Comparison of ENCODE assay signal across 11 cellular contexts in the genomic region with DNA sequence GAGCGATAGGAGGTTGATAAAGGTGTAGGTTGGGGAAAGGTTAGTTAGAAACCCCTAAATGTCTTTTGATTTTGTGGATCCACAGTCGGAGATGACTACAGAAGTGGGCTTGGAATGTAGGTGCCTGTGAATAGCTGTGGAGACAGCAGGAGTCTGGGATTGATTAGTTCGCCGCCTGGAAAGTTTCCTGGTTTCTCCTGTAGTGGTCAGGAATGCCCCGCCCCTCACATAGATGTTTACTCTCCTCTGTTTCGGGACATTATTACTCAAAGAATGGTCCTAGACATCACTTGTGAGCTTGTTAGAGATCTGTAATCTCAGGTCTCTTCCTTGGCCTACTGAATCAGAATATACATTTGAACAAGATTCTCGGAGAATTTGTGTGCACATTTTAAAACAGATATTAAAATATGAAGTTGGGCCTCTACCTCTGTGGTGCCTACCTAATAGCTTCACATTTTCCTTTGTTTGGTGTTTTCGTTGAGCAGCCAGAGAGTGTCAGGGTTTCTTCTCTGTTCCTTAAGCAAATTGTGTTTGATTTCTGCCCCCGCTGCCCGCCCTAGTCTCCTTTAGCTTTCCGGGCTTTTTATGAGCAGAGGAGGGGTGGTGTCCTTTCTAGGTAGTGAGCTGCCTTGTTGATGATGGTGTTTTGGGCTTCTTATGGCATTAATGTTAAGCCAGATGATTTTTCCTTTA.
DNase-seq lines count a peak whose midpoint lies in the region; ATAC-seq and TF ChIP-seq lines count a peak whose summit lies in the region.
"Had no signal": no experiment of that assay in that cellular context is flagged by ENCODE, and none has a peak within 500 bp of the region (broad histone marks: within the 10 kb centered on the region; RNA-seq: fewer than 3 reads in every experiment).

No MANE protein-coding gene starts in this region.

- H3K4me1 ChIP-seq in heart left ventricle = peaks cover 8 to 79% (median 48%) of the 10 kb centered on the region in 12 donors
- H3K4me1 ChIP-seq in upper lobe of right lung = peaks cover 44% of the 10 kb centered on the region
- H3K4me1 ChIP-seq: neural progenitor cell had no signal

- TF ChIP-seq CTCF in heart left ventricle (IDR thresholded peaks at IDR 0.05) = no peak
- TF ChIP-seq CTCF in mesothelial cell of epicardium (IDR thresholded peaks at IDR 0.05; ENCODE audit: unreplicated experiment) = no peak
- no peak for TF ChIP-seq CTCF in upper lobe of right lung (IDR thresholded peaks at IDR 0.05)

- no peak overlapping the region for H3K4me3 ChIP-seq in heart left ventricle
- H3K4me3 ChIP-seq in upper lobe of right lung = no peak overlapping the region
- H3K4me3 ChIP-seq: gastroesophageal sphincter, neural progenitor cell had no signal

- no peak overlapping the region for H3K4me3 Mint-ChIP-seq in mesothelial cell of epicardium
- H3K4me3 Mint-ChIP-seq: neural progenitor cell had no signal

- H3K27ac Mint-ChIP-seq in mesothelial cell of epicardium = peak overlapping the region; percentile 88
- H3K27ac Mint-ChIP-seq: neural progenitor cell had no signal

- TF ChIP-seq POLR2A in heart left ventricle (IDR thresholded peaks at IDR 0.05) = no peak

- no peak for DNase-seq in heart left ventricle
- DNase-seq in Right ventricle myocardium inferior (ENCODE audit: missing footprints) = no peak
- no peak for DNase-seq in mesothelial cell of epicardium (ENCODE audit: low spot score in 2 of 2, unreplicated experiment in 2 of 2)
- DNase-seq in upper lobe of right lung = no peak
- DNase-seq in HuH-7 (ENCODE audit: low spot score) = no peak
- DNase-seq in NCI-H1436 (lab: John Stamatoyannopoulos, UW) = no peak
- DNase-seq: NCI-H526 treated with DMSO at 0.1 percent for 48 hours had no signal

- H3K27me3 Mint-ChIP-seq in mesothelial cell of epicardium (ENCODE audit: low read depth) = no peaks in the 10 kb centered on the region

- peaks cover 42% of the 10 kb centered on the region for H3K4me1 Mint-ChIP-seq in mesothelial cell of epicardium
- H3K4me1 Mint-ChIP-seq: neural progenitor cell had no signal

- peaks cover 0 to 81% (median 74%) of the 10 kb centered on the region in 9 donors for H3K36me3 ChIP-seq in heart left ventricle
- peaks cover 89% of the 10 kb centered on the region for H3K36me3 ChIP-seq in upper lobe of right lung
- H3K36me3 ChIP-seq: neural progenitor cell had no signal

- ATAC-seq in heart left ventricle = peak in 3 of 4 donors; percentile 9 to 34 (median 19)
- no peak for ATAC-seq in Right ventricle myocardium inferior
- ATAC-seq in upper lobe of right lung = peak; percentile 4
- no peak for ATAC-seq in HG03378 (IDR thresholded peaks at IDR 0.05; ENCODE audit: unreplicated experiment)
- ATAC-seq: gastroesophageal sphincter had no signal

- H3K9me3 ChIP-seq in heart left ventricle (no peaks in the 10 kb centered on the region), upper lobe of right lung (no peaks in the 10 kb centered on the region)
- H3K9me3 ChIP-seq: gastroesophageal sphincter had no signal

- H3K27ac ChIP-seq in heart left ventricle (peak overlapping the region in 9 of 12 donors; percentile 8 to 73 (median 51)), adipose tissue (ENCODE audit: low read depth, low read length) (peak overlapping the region; percentile 17), upper lobe of right lung (peak overlapping the region; percentile 43)
- H3K27ac ChIP-seq: neural progenitor cell had no signal

- intact Hi-C loops in heart left ventricle (cut with DNase I) = loop anchor here in 4 of 10 donors (5.0 to 10.0 kb wide), 3 partner anchors 32 to 88 kb away; a partner anchor contains a TSS
- intact Hi-C loops in Right ventricle myocardium inferior (cut with DNase I) = loop anchor here (5.0 kb wide), 1 partner anchor 78 kb away; no protein-coding TSS in a partner anchor
- intact Hi-C loops in upper lobe of right lung (cut with DNase I) = no loop called here

- H3K9me3 Mint-ChIP-seq in mesothelial cell of epicardium = no peaks in the 10 kb centered on the region
- H3K9me3 Mint-ChIP-seq: neural progenitor cell had no signal

- WGBS in heart left ventricle, 4 donors = 61 to 67% (median 65%) methylated on average over 11 of the region's 11 CpGs
- 63 to 74% (median 65%) methylated on average over 11 of the region's 11 CpGs for WGBS in adipose tissue, 3 donors

- H3K36me3 Mint-ChIP-seq in mesothelial cell of epicardium = peaks cover 38% of the 10 kb centered on the region

- H3K27me3 ChIP-seq in heart left ventricle = no peaks in the 10 kb centered on the region
- H3K27me3 ChIP-seq in upper lobe of right lung = no peaks in the 10 kb centered on the region
- H3K27me3 ChIP-seq: gastroesophageal sphincter, neural progenitor cell had no signal

Comparison
In these comparisons a context has a peak if more than half of its experiments do, and no peak if none do; other contexts are left out.
1. ATAC-seq: peak in heart left ventricle (3 of 4) and upper lobe of right lung (single experiment); none in Right ventricle myocardium inferior (single experiment) and HG03378 (single experiment).
2. Peak in every context shown above with its lines, with median percentiles within 50 percentile points of each other: H3K27ac ChIP-seq.